ENCODE assay signal across 8 cellular contexts in the genomic region with DNA sequence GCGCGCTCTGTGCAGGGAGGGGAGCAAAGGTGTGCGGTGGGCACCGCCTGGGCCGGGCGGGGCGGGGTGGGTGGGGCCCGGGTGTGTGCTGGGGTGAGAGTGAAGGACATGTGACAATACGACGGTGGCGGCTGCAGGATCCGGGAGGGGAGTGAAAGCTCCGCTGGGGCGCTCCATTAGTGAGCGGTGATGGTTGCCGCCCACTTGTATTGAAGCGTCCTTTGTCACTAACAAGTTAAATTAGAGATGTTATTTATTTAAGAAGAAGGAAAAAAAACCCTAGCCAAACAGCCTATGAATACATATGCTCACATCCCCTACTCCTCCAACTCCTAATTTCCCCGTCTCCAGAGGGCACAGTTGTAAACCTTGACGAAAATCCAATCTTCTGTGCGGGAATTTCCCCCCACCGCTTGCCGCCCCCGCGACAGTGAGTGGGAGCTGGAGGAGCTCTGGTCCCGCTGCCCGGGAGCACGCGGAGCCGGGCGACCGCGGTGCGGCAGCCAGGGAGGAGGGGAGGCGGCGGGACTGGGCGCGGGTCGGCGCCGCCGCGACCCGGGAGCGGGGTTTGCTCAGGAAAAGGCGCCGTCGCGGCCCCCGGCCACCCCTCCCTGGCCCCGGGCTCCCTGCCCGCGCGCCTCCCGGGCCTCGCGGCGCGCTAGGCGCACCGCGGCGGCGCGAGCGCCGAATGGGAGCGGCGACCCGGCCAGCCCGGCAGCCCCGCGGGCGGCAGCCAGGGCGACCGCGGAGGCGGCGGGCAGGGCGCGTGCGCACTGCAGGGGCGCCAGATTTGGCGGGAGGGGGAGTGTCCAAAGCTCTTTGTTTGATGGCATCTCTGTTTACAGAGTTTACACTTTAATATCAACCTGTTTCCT. TPM values are rescaled to one million over a fixed set of nuclear protein-coding genes. Genes with fewer than 3 reads are reported as not detected.
DNase-seq lines count a peak whose midpoint lies in the region; ATAC-seq and TF ChIP-seq lines count a peak whose summit lies in the region.

A gene (plus strand): TSS at position 851 of the 875 bp plus-strand sequence. CDS start 206 bp downstream, outside the sequence.

- POLR2A ChIA-PET in activated CD8-positive, alpha-beta T cell treated with anti-CD3 and anti-CD28 coated beads, Interleukin-2, amount 10 ng/mL, durations not matched to agents 7 days and 5 days (lab: Charles Lee) = interaction anchor here (0.6 to 9.1 kb wide), 31 partner anchors 8 to 1109 kb away, joined by 3 to 212 read pairs (median 6); a partner anchor contains a TSS

- CTCF ChIA-PET in Calu3 (lab: Charles Lee) = interaction anchor here (0.6 to 0.9 kb wide), 3 partner anchors 14 to 346 kb away, joined by 3 to 7 read pairs (median 5); no protein-coding TSS in a partner anchor
- CTCF ChIA-PET in activated CD8-positive, alpha-beta T cell treated with anti-CD3 and anti-CD28 coated beads, Interleukin-2, amount 10 ng/mL, durations not matched to agents 7 days and 5 days (lab: Charles Lee) = interaction anchor here (0.7 to 11.7 kb wide), 10 partner anchors 9 to 94 kb away, joined by 3 to 165 read pairs (median 6); no protein-coding TSS in a partner anchor

- H3K4me1 ChIP-seq in HUES48 (ENCODE audit: control insufficient read depth, insufficient read depth, low read length) (peaks cover 16% of the 10 kb centered on the region; the same call in 1 of the 2 replicates), endodermal cell (ENCODE audit: control insufficient read depth, insufficient read depth, low read length) (no peaks in the 10 kb centered on the region), mucosa of stomach (ENCODE audit: control insufficient read depth, insufficient read depth, low read length) (no peaks in the 10 kb centered on the region)

- ATAC-seq in GM21423 (IDR thresholded peaks at IDR 0.05; ENCODE audit: unreplicated experiment) = peak; percentile 32
- peak; percentile 59 for ATAC-seq in activated CD8-positive, alpha-beta T cell treated with anti-CD3 and anti-CD28 coated beads, Interleukin-2, amount 10 ng/mL, durations not matched to agents 7 days and 5 days

- H3K9ac ChIP-seq in HUES48 (ENCODE audit: low read depth, low read length) = peak within 1 kb of the TSS; percentile 77
- H3K9ac ChIP-seq in endodermal cell (ENCODE audit: extremely low read depth, low read length, poor library complexity, severe bottlenecking) = peak within 1 kb of the TSS; percentile 17
- H3K9ac ChIP-seq in mucosa of stomach (ENCODE audit: low read length) = peak within 1 kb of the TSS; percentile 66

- no peaks in the 10 kb centered on the region for H3K4me1 Mint-ChIP-seq in Calu3 (ENCODE audit: low read depth, unreplicated experiment)
- peaks cover 34% of the 10 kb centered on the region for H3K4me1 Mint-ChIP-seq in activated CD8-positive, alpha-beta T cell treated with anti-CD3 and anti-CD28 coated beads, Interleukin-2, amount 10 ng/mL, durations not matched to agents 7 days and 5 days (ENCODE audit: low read depth)
- H3K4me1 Mint-ChIP-seq in endodermal cell = peaks cover 13% of the 10 kb centered on the region

- BruUV-seq in Calu3 (replicated peaks; lab: Mats Ljungman, UMichigan) = no TSS peak

- H3K27ac Mint-ChIP-seq in Calu3 (ENCODE audit: unreplicated experiment) = no peak within 1 kb of the TSS
- peak within 1 kb of the TSS; percentile 89 for H3K27ac Mint-ChIP-seq in activated CD8-positive, alpha-beta T cell treated with anti-CD3 and anti-CD28 coated beads, Interleukin-2, amount 10 ng/mL, durations not matched to agents 7 days and 5 days
- H3K27ac Mint-ChIP-seq in endodermal cell = no peak within 1 kb of the TSS

- H3K4me3 ChIP-seq in HUES48 (ENCODE audit: low read depth, low read length) (peak within 1 kb of the TSS; percentile 77), endodermal cell (ENCODE audit: low read length) (peak within 1 kb of the TSS; percentile 83), mucosa of stomach (ENCODE audit: low read length) (peak within 1 kb of the TSS; percentile 53)

- TF ChIP-seq CTCF in Calu3 (IDR thresholded peaks at IDR 0.05; ENCODE audit: unreplicated experiment) (no peak), endodermal cell (conservative IDR thresholded peaks at IDR 0.05) (no peak)

- H3K36me3 ChIP-seq in HUES48 (ENCODE audit: control insufficient read depth, insufficient read depth, low read length) (no peaks in the 10 kb centered on the region), endodermal cell (ENCODE audit: control insufficient read depth, insufficient read depth, low read length) (no peaks in the 10 kb centered on the region), mucosa of stomach (ENCODE audit: control insufficient read depth, insufficient read depth, low read length) (no peaks in the 10 kb centered on the region)

- WGBS in endodermal cell (ENCODE audit: insufficient coverage in 1 of 2, insufficient read length in 1 of 2), 2 experiments = 0 to 2% methylated on average over 9 to 82 of the region's 83 CpGs

- intact Hi-C loops in Calu3 (cut with micrococcal nuclease; ENCODE audit: unreplicated experiment) = no loop called here

- H3K4me3 Mint-ChIP-seq in Calu3 (ENCODE audit: low read depth, unreplicated experiment) (peak within 1 kb of the TSS; percentile 84), endodermal cell (peak within 1 kb of the TSS; percentile 73)
- peak within 1 kb of the TSS; percentile 96 for H3K4me3 Mint-ChIP-seq in activated CD8-positive, alpha-beta T cell treated with anti-CD3 and anti-CD28 coated beads, Interleukin-2, amount 10 ng/mL, durations not matched to agents 7 days and 5 days

- H3K9me3 Mint-ChIP-seq in Calu3 (ENCODE audit: low read depth, unreplicated experiment) (no peaks in the 10 kb centered on the region), endodermal cell (no peaks in the 10 kb centered on the region)
- H3K9me3 Mint-ChIP-seq in activated CD8-positive, alpha-beta T cell treated with anti-CD3 and anti-CD28 coated beads, Interleukin-2, amount 10 ng/mL, durations not matched to agents 7 days and 5 days (ENCODE audit: insufficient read depth) = no peaks in the 10 kb centered on the region

- H3K9me3 ChIP-seq in HUES48 (ENCODE audit: control insufficient read depth, insufficient read depth, low read length) (no peaks in the 10 kb centered on the region), endodermal cell (ENCODE audit: control insufficient read depth, low read length) (no peaks in the 10 kb centered on the region), mucosa of stomach (ENCODE audit: control insufficient read depth, low read length) (no peaks in the 10 kb centered on the region)

- H3K27ac ChIP-seq in HUES48 (ENCODE audit: low read depth, low read length) (peak within 1 kb of the TSS; percentile 32), endodermal cell (ENCODE audit: low read depth, low read length) (peak within 1 kb of the TSS; percentile 18)

- H3K27me3 Mint-ChIP-seq in Calu3 (ENCODE audit: unreplicated experiment) = no peaks in the 10 kb centered on the region
- no peaks in the 10 kb centered on the region for H3K27me3 Mint-ChIP-seq in activated CD8-positive, alpha-beta T cell treated with anti-CD3 and anti-CD28 coated beads, Interleukin-2, amount 10 ng/mL, durations not matched to agents 7 days and 5 days (ENCODE audit: low read depth)
- peaks cover 53% of the 10 kb centered on the region for H3K27me3 Mint-ChIP-seq in endodermal cell (ENCODE audit: insufficient read depth)

- peaks cover 27% of the 10 kb centered on the region for H3K36me3 Mint-ChIP-seq in Calu3 (ENCODE audit: insufficient read depth, unreplicated experiment)
- H3K36me3 Mint-ChIP-seq in activated CD8-positive, alpha-beta T cell treated with anti-CD3 and anti-CD28 coated beads, Interleukin-2, amount 10 ng/mL, durations not matched to agents 7 days and 5 days (ENCODE audit: low read depth) = peaks cover 8% of the 10 kb centered on the region
- H3K36me3 Mint-ChIP-seq in endodermal cell (ENCODE audit: low read depth) = no peaks in the 10 kb centered on the region

- DNase-seq in Calu3 = peak; percentile 74
- DNase-seq in NOMO-1 treated with DMSO at 0.1 percent for 48 hours (lab: John Stamatoyannopoulos, UW; ENCODE audit: unreplicated experiment) = peak; percentile 89
- DNase-seq in activated CD8-positive, alpha-beta T cell treated with anti-CD3 and anti-CD28 coated beads, Interleukin-2, amount 10 ng/mL, durations not matched to agents 7 days and 5 days = peak; percentile 85
- DNase-seq in endodermal cell = peak; percentile 89
- DNase-seq in stimulated activated naive CD4-positive, alpha-beta T cell treated with Interleukin-2 at 50 U/mL for 16 hours (lab: John Stamatoyannopoulos, UW) = peak; percentile 67

- H3K27me3 ChIP-seq in HUES48 (ENCODE audit: control insufficient read depth, insufficient read depth, low read length) (peaks cover 31% of the 10 kb centered on the region), endodermal cell (ENCODE audit: control insufficient read depth, insufficient read depth, low read length, poor library complexity, severe bottlenecking) (peaks cover 55% of the 10 kb centered on the region), mucosa of stomach (ENCODE audit: control insufficient read depth, insufficient read depth, low read length) (peaks cover 12% of the 10 kb centered on the region)

RNA-seq across cellular contexts. Expression of the gene that starts here (rescaled TPM):
- 1.5 and 3.1 TPM in 2 replicates for total RNA-seq in Calu3 (2022)
- 1 to 10 TPM; 7.5 to 8.2 TPM for total RNA-seq in activated CD8-positive, alpha-beta T cell treated with anti-CD3 and anti-CD28 coated beads, Interleukin-2, amount 10 ng/mL, durations not matched to agents 7 days and 5 days
- 1 to 10 TPM; 5.3 to 5.4 TPM for total RNA-seq in endodermal cell
- 3.3 TPM for polyA plus RNA-seq in endodermal cell (2013, experiment 1 of 2)
- polyA plus RNA-seq in endodermal cell (2013, experiment 2 of 2) = 3.2 TPM

Comparison
In these comparisons a context has a peak if more than half of its experiments do, and no peak if none do; other contexts are left out.
1. Peak in every context shown above with its lines: DNase-seq, ATAC-seq, H3K4me3 ChIP-seq and H3K27ac ChIP-seq.
2. H3K9ac ChIP-seq: peak in every context shown above with its lines; median percentile 77 in HUES48; 66 in mucosa of stomach; 17 in endodermal cell.